ENCODE assay signal across 1 cellular context in genomic region chr19:16064209-16064889, GRCh38.
TF ChIP-seq lines count a peak whose summit lies in the region.

No MANE protein-coding gene starts in this region.

TF ChIP-seq in WTC11, 78 proteins besides CTCF, POLR2A, EP300 and RAD21:
- TF ChIP-seq E2F1 (CRISPR knock-in tag; IDR thresholded peaks at IDR 0.05): no peak
- no peak for TF ChIP-seq HMGXB4 (CRISPR knock-in tag; IDR thresholded peaks at IDR 0.05)
- TF ChIP-seq TCF7 (CRISPR knock-in tag; IDR thresholded peaks at IDR 0.05; ENCODE audit: low read depth): no peak
- no peak for TF ChIP-seq MYBL2 (CRISPR knock-in tag; IDR thresholded peaks at IDR 0.05)
- no peak for TF ChIP-seq ESRRA (CRISPR knock-in tag; IDR thresholded peaks at IDR 0.05; ENCODE audit: borderline replicate concordance)
- no peak for TF ChIP-seq CREB1 (CRISPR knock-in tag; IDR thresholded peaks at IDR 0.05)
- no peak for TF ChIP-seq GTF2I (CRISPR knock-in tag; conservative IDR thresholded peaks at IDR 0.05)
- no peak for TF ChIP-seq ZNF425 (CRISPR knock-in tag; conservative IDR thresholded peaks at IDR 0.05)
- TF ChIP-seq ATF2 (CRISPR knock-in tag; IDR thresholded peaks at IDR 0.05; ENCODE audit: borderline replicate concordance, low read depth): no peak
- no peak for TF ChIP-seq TEAD4 (CRISPR knock-in tag; IDR thresholded peaks at IDR 0.05)
- TF ChIP-seq FOXK1 (CRISPR knock-in tag; IDR thresholded peaks at IDR 0.05): no peak
- no peak for TF ChIP-seq USF1 (CRISPR knock-in tag; IDR thresholded peaks at IDR 0.05)
- no peak for TF ChIP-seq ELF4 (CRISPR knock-in tag; IDR thresholded peaks at IDR 0.05; ENCODE audit: low read depth)
- no peak for TF ChIP-seq ZNF232 (CRISPR knock-in tag; IDR thresholded peaks at IDR 0.05)
- no peak for TF ChIP-seq NR1H2 (CRISPR knock-in tag; IDR thresholded peaks at IDR 0.05)
- TF ChIP-seq ETV6 (CRISPR knock-in tag; IDR thresholded peaks at IDR 0.05): no peak
- no peak for TF ChIP-seq ZNF396 (CRISPR knock-in tag; IDR thresholded peaks at IDR 0.05; ENCODE audit: borderline replicate concordance)
- no peak for TF ChIP-seq ZBTB43 (CRISPR knock-in tag; IDR thresholded peaks at IDR 0.05)
